17 cellular contexts compared by ENCODE assay signal in genomic region chr22:43268261-43268660, GRCh38.
DNase-seq lines count a peak whose midpoint lies in the region; FAIRE-seq and TF ChIP-seq lines count a peak whose summit lies in the region.
"Had no signal": no experiment of that assay in that cellular context is flagged by ENCODE, and none has a peak within 500 bp of the region (broad histone marks: within the 10 kb centered on the region; RNA-seq: fewer than 3 reads in every experiment).

No MANE protein-coding gene starts in this region.

- intact Hi-C loops in activated naive CD4-positive, alpha-beta T cell treated with anti-CD3 and anti-CD28 coated beads for 36 hours (cut with micrococcal nuclease) = no loop called here

- H3K36me3 Mint-ChIP-seq in activated naive CD4-positive, alpha-beta T cell treated with anti-CD3 and anti-CD28 coated beads, Interleukin-2, amount 50 U/mL, for 24 hours = no peaks in the 10 kb centered on the region
- no peaks in the 10 kb centered on the region for H3K36me3 Mint-ChIP-seq in activated naive CD4-positive, alpha-beta T cell treated with anti-CD3 and anti-CD28 coated beads for 36 hours (ENCODE audit: low read depth)
- H3K36me3 Mint-ChIP-seq in brain (no peaks in the 10 kb centered on the region), type B pancreatic cell (peaks cover 4% of the 10 kb centered on the region)
- H3K36me3 Mint-ChIP-seq: CD4-positive, CD25-positive, alpha-beta regulatory T cell; CD8-positive, alpha-beta memory T cell had no signal

- no peak overlapping the region for H3K4me3 Mint-ChIP-seq in activated naive CD4-positive, alpha-beta T cell treated with anti-CD3 and anti-CD28 coated beads, Interleukin-2, amount 50 U/mL, for 24 hours
- H3K4me3 Mint-ChIP-seq in activated naive CD4-positive, alpha-beta T cell treated with anti-CD3 and anti-CD28 coated beads for 36 hours = no peak overlapping the region
- H3K4me3 Mint-ChIP-seq in brain (no peak overlapping the region), type B pancreatic cell (peak overlapping the region; percentile 4)
- H3K4me3 Mint-ChIP-seq: CD8-positive, alpha-beta memory T cell had no signal

- no peak for FAIRE-seq in D721Med (lab: Jason Lieb, UNC)
- FAIRE-seq: A549, G401.6, GM12891 had no signal

- no peak for DNase-seq in activated naive CD4-positive, alpha-beta T cell treated with anti-CD3 and anti-CD28 coated beads for 36 hours
- DNase-seq in SK-N-DZ (ENCODE audit: low spot score) = peak; percentile 85
- DNase-seq in type B pancreatic cell (ENCODE audit: extremely low spot score, unreplicated experiment) = no peak
- DNase-seq in T-helper 2 cell = no peak
- no peak for DNase-seq in NCI-H1694 treated with DMSO at 0.1 percent for 48 hours (lab: John Stamatoyannopoulos, UW)
- no peak for DNase-seq in D721Med (ENCODE audit: insufficient read length, low spot score)
- DNase-seq: AML-193; C1 segment of cervical spinal cord; CD4-positive, CD25-positive, alpha-beta regulatory T cell; CD8-positive, alpha-beta memory T cell; COR-L47; GM23248 had no signal

- no peaks in the 10 kb centered on the region for H3K27me3 Mint-ChIP-seq in activated naive CD4-positive, alpha-beta T cell treated with anti-CD3 and anti-CD28 coated beads, Interleukin-2, amount 50 U/mL, for 24 hours
- H3K27me3 Mint-ChIP-seq in activated naive CD4-positive, alpha-beta T cell treated with anti-CD3 and anti-CD28 coated beads for 36 hours (ENCODE audit: low read depth) = no peaks in the 10 kb centered on the region
- H3K27me3 Mint-ChIP-seq in brain (no peaks in the 10 kb centered on the region), type B pancreatic cell (peaks cover 36% of the 10 kb centered on the region)
- H3K27me3 Mint-ChIP-seq: CD8-positive, alpha-beta memory T cell had no signal

- TF ChIP-seq CTCF in brain (conservative IDR thresholded peaks at IDR 0.05) = no peak
- no peak for TF ChIP-seq CTCF in type B pancreatic cell (conservative IDR thresholded peaks at IDR 0.05)
- TF ChIP-seq CTCF in D721Med (IDR thresholded peaks at IDR 0.05; ENCODE audit: insufficient read depth, missing control alignments) = no peak

- H3K27ac Mint-ChIP-seq in activated naive CD4-positive, alpha-beta T cell treated with anti-CD3 and anti-CD28 coated beads, Interleukin-2, amount 50 U/mL, for 24 hours = peak overlapping the region; percentile 65
- no peak overlapping the region for H3K27ac Mint-ChIP-seq in activated naive CD4-positive, alpha-beta T cell treated with anti-CD3 and anti-CD28 coated beads for 36 hours
- H3K27ac Mint-ChIP-seq in brain (peak overlapping the region in 3 of 5 experiments; percentile 27 to 93 (median 82)), type B pancreatic cell (no peak overlapping the region)
- H3K27ac Mint-ChIP-seq: CD4-positive, CD25-positive, alpha-beta regulatory T cell had no signal

- CTCF ChIA-PET in activated naive CD4-positive, alpha-beta T cell treated with anti-CD3 and anti-CD28 coated beads for 36 hours (lab: Charles Lee) = interaction anchor here (1.1 to 1.2 kb wide), 2 partner anchors 37 to 78 kb away, joined by 3 to 4 read pairs; no protein-coding TSS in a partner anchor

- H3K9me3 Mint-ChIP-seq in activated naive CD4-positive, alpha-beta T cell treated with anti-CD3 and anti-CD28 coated beads, Interleukin-2, amount 50 U/mL, for 24 hours = no peaks in the 10 kb centered on the region
- H3K9me3 Mint-ChIP-seq in activated naive CD4-positive, alpha-beta T cell treated with anti-CD3 and anti-CD28 coated beads for 36 hours = no peaks in the 10 kb centered on the region
- H3K9me3 Mint-ChIP-seq in brain (peaks cover 0 to under 1% (median 0%) of the 10 kb centered on the region in 5 experiments), type B pancreatic cell (no peaks in the 10 kb centered on the region)
- H3K9me3 Mint-ChIP-seq: CD8-positive, alpha-beta memory T cell had no signal

- peaks cover 17% of the 10 kb centered on the region for H3K4me1 Mint-ChIP-seq in activated naive CD4-positive, alpha-beta T cell treated with anti-CD3 and anti-CD28 coated beads, Interleukin-2, amount 50 U/mL, for 24 hours
- peaks cover 14% of the 10 kb centered on the region for H3K4me1 Mint-ChIP-seq in activated naive CD4-positive, alpha-beta T cell treated with anti-CD3 and anti-CD28 coated beads for 36 hours (ENCODE audit: low read depth)
- H3K4me1 Mint-ChIP-seq in brain (peaks cover 62% of the 10 kb centered on the region), type B pancreatic cell (ENCODE audit: unreplicated experiment) (peaks cover 54% of the 10 kb centered on the region)

Comparison
In these comparisons a context has a peak if more than half of its experiments do, and no peak if none do; other contexts are left out.
1. H3K27ac Mint-ChIP-seq: peak in activated naive CD4-positive, alpha-beta T cell treated with anti-CD3 and anti-CD28 coated beads, Interleukin-2, amount 50 U/mL, for 24 hours (single experiment) and brain (3 of 5); none in activated naive CD4-positive, alpha-beta T cell treated with anti-CD3 and anti-CD28 coated beads for 36 hours (single experiment) and type B pancreatic cell (single experiment).